ENCODE assay signal across 8 cellular contexts in the genomic region with DNA sequence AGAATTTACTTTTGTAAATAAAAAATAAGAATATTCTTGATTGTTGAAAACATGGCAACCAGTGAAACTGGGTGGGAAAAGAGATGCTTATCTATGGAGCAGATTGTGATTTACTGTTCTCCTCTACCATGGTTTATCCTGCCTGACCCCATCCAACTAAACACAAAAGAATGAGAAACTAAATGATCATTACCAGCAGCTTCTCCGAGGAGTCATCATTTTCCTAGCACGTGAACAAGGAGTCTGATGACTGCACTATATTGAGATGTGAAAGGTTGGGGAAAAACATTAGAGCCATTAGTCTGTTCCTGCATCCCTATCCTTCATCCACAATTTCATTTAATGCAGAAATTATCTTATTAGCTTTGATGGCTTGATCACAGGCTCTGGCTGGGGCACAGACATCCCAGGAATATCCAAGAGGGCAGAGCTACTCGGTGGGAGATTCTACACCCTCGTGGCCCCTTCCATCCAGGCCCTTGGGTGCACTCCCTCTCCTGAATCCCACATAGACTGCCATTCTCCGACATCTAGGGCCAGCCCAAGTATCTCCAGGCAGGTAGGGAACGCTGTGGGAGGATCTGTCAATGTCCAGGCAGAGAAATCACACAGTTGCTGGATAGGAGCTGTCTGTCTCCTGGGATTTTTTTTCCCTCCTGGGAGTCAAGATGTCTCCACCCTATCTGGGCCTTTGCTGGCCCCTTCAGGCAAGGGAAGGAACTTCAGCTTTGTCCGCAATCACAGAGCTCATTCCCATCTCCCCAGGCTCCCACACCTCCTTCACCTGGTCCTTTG. TPM values are rescaled to one million over a fixed set of nuclear protein-coding genes. Genes with fewer than 3 reads are reported as not detected.
DNase-seq lines count a peak whose midpoint lies in the region; ATAC-seq and TF ChIP-seq lines count a peak whose summit lies in the region.

No MANE protein-coding gene starts in this region.

- 54% methylated on average over 5 of the region's 7 CpGs for WGBS in right lobe of liver (ENCODE audit: insufficient coverage, low coverage, low lambda C conversion rate, missing lambda C conversion rate)

- no peaks in the 10 kb centered on the region for H3K4me1 Mint-ChIP-seq in CD8-positive, alpha-beta memory T cell

- CTCF ChIA-PET in CD8-positive, alpha-beta memory T cell (lab: Charles Lee): interaction anchor here (1.1 to 1.8 kb wide), 5 partner anchors 14 to 322 kb away, joined by 3 to 8 read pairs (median 6); no protein-coding TSS in a partner anchor

- H3K27ac Mint-ChIP-seq in CD8-positive, alpha-beta memory T cell: no peak overlapping the region

- no peak overlapping the region for H3K4me3 Mint-ChIP-seq in CD8-positive, alpha-beta memory T cell

- H3K9me3 ChIP-seq in breast epithelium: no peaks in the 10 kb centered on the region
- no peaks in the 10 kb centered on the region for H3K9me3 ChIP-seq in right lobe of liver
- H3K9me3 ChIP-seq in CD8-positive, alpha-beta memory T cell (ENCODE audit: low read length): no peaks in the 10 kb centered on the region

- peaks cover 11 to 54% of the 10 kb centered on the region in 2 donors for H3K27me3 Mint-ChIP-seq in CD8-positive, alpha-beta memory T cell

- peak; percentile 10 to 38 (median 29) for TF ChIP-seq CTCF in breast epithelium (IDR thresholded peaks at IDR 0.05)
- TF ChIP-seq CTCF in right lobe of liver (IDR thresholded peaks at IDR 0.05): peak; percentile 40 to 52 (median 46)

- intact Hi-C loops in breast epithelium (cut with DNase I; ENCODE audit: low total_unique reads) (no loop called here), right lobe of liver (cut with DNase I) (no loop called here)

- TF ChIP-seq POLR2A in breast epithelium (IDR thresholded peaks at IDR 0.05): no peak
- TF ChIP-seq POLR2A in right lobe of liver (IDR thresholded peaks at IDR 0.05): no peak

- no peaks in the 10 kb centered on the region for H3K36me3 ChIP-seq in breast epithelium
- H3K36me3 ChIP-seq in right lobe of liver: no peaks in the 10 kb centered on the region
- H3K36me3 ChIP-seq in CD8-positive, alpha-beta memory T cell (ENCODE audit: insufficient read depth, low read length): no peaks in the 10 kb centered on the region

- H3K36me3 Mint-ChIP-seq in CD8-positive, alpha-beta memory T cell: no peaks in the 10 kb centered on the region

- peak; percentile 93 for DNase-seq in COLO829 (ENCODE audit: low spot score)
- peak; percentile 36 for DNase-seq in H4 (ENCODE audit: low spot score)
- DNase-seq in NCI-H526 treated with DMSO at 0.1 percent for 48 hours (lab: John Stamatoyannopoulos, UW): peak; percentile 32
- DNase-seq in breast epithelium (ENCODE audit: low spot score in 2 of 2): no peak
- no peak for DNase-seq in right lobe of liver
- no peak for DNase-seq in CD8-positive, alpha-beta memory T cell

- no peaks in the 10 kb centered on the region for H3K4me1 ChIP-seq in breast epithelium
- H3K4me1 ChIP-seq in right lobe of liver: no peaks in the 10 kb centered on the region
- H3K4me1 ChIP-seq in CD8-positive, alpha-beta memory T cell (ENCODE audit: insufficient read depth, low read length): no peaks in the 10 kb centered on the region

- H3K4me3 ChIP-seq in breast epithelium: no peak overlapping the region
- H3K4me3 ChIP-seq in right lobe of liver: no peak overlapping the region
- no peak overlapping the region for H3K4me3 ChIP-seq in CD8-positive, alpha-beta memory T cell (ENCODE audit: low read length)

- POLR2A ChIA-PET in CD8-positive, alpha-beta memory T cell (lab: Charles Lee): no interaction called here

- H3K27me3 ChIP-seq in breast epithelium (no peaks in the 10 kb centered on the region), right lobe of liver (no peaks in the 10 kb centered on the region)
- H3K27me3 ChIP-seq in CD8-positive, alpha-beta memory T cell (ENCODE audit: insufficient read depth, low read length, poor library complexity, severe bottlenecking): no peaks in the 10 kb centered on the region

- no peak overlapping the region for H3K27ac ChIP-seq in breast epithelium
- no peak overlapping the region for H3K27ac ChIP-seq in right lobe of liver
- H3K27ac ChIP-seq in CD8-positive, alpha-beta memory T cell (ENCODE audit: low read depth, low read length): no peak overlapping the region

- no peaks in the 10 kb centered on the region for H3K9me3 Mint-ChIP-seq in CD8-positive, alpha-beta memory T cell

- ATAC-seq in right lobe of liver (peak; percentile 66 to 91 (median 80)), HG03571 (IDR thresholded peaks at IDR 0.05; ENCODE audit: unreplicated experiment) (no peak), HG02798 (IDR thresholded peaks at IDR 0.05; ENCODE audit: poor library complexity, unreplicated experiment) (no peak)

RNA-seq across cellular contexts. Expression of gene DHRS4, which starts 43.3 kb away (rescaled TPM):
- total RNA-seq in H4 (2014; rRNA removed; shearing (Covaris generic)): 28.8 and 40.5 TPM in 2 replicates
- total RNA-seq in breast epithelium: 10 to 100 TPM; 38.4 to 48.8 (median 40.0) TPM
- total RNA-seq in right lobe of liver: 10 to 100 TPM; 30.5 to 82.5 (median 45.1) TPM
- 10 to 100 TPM; 24.0 to 25.2 TPM for total RNA-seq in CD8-positive, alpha-beta memory T cell
- 42.0 TPM for polyA plus RNA-seq in CD8-positive, alpha-beta memory T cell

Comparison
In these comparisons a context has a peak if more than half of its experiments do, and no peak if none do; other contexts are left out.
1. DNase-seq: peak in COLO829 (single experiment), H4 (single experiment) and NCI-H526 treated with DMSO at 0.1 percent for 48 hours (single experiment); none in breast epithelium (0 of 2), right lobe of liver (0 of 3) and CD8-positive, alpha-beta memory T cell (0 of 5).
2. ATAC-seq: peak in right lobe of liver (4 of 4); none in HG03571 (single experiment) and HG02798 (single experiment).